Comparison of ENCODE assay signal across 10 cellular contexts in the genomic region with DNA sequence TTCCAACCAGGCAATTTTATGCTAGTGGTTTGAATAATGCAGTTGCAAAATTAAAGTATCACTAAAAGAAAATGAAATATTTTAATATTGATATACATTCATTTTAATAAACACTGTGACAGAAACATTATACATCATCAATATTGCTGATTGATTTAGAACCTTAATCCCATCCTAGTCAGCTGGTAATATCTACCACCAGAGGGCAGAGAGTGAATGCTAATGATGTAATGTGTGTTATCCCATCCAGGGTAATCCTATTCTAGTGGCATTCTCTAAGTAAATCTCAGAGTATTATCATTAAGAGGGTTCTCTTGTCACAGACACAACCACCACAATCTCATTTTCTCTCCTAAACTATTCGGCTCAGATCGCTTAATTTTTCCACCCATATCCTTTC.
DNase-seq lines count a peak whose midpoint lies in the region; ATAC-seq, FAIRE-seq and TF ChIP-seq lines count a peak whose summit lies in the region.
"Had no signal": no experiment of that assay in that cellular context is flagged by ENCODE, and none has a peak within 500 bp of the region (broad histone marks: within the 10 kb centered on the region; RNA-seq: fewer than 3 reads in every experiment).

No MANE protein-coding gene starts in this region.

- H3K9me3 ChIP-seq in breast epithelium = no peaks in the 10 kb centered on the region

- no peaks in the 10 kb centered on the region for H3K36me3 Mint-ChIP-seq in MCF 10A (ENCODE audit: insufficient read depth, unreplicated experiment)
- H3K36me3 Mint-ChIP-seq: CD4-positive, CD25-positive, alpha-beta regulatory T cell had no signal

- CTCF ChIA-PET in MCF 10A (lab: Yijun Ruan, JAX) = interaction anchor here (0.5 kb wide), 1 partner anchor 67 kb away, joined by 3 read pairs; no protein-coding TSS in a partner anchor

- H3K36me3 ChIP-seq in breast epithelium = no peaks in the 10 kb centered on the region

- TF ChIP-seq POLR2A in breast epithelium (IDR thresholded peaks at IDR 0.05) = no peak

- H3K4me3 ChIP-seq in breast epithelium = no peak overlapping the region

- no peak overlapping the region for H3K27ac ChIP-seq in breast epithelium
- H3K27ac ChIP-seq in foreskin keratinocyte = no peak overlapping the region

- TF ChIP-seq CTCF in MCF 10A (IDR thresholded peaks at IDR 0.05; ENCODE audit: unreplicated experiment) = peak; percentile 15
- TF ChIP-seq CTCF in breast epithelium (IDR thresholded peaks at IDR 0.05) = no peak
- peak; percentile 55 for TF ChIP-seq CTCF in foreskin keratinocyte (conservative IDR thresholded peaks at IDR 0.05)

- no peak overlapping the region for H3K27ac Mint-ChIP-seq in MCF 10A (ENCODE audit: low read depth, unreplicated experiment)
- H3K27ac Mint-ChIP-seq: activated T-helper 1 cell treated with anti-CD3 and anti-CD28 coated beads, Interleukin-12 subunit alpha, Interleukin-12 subunit beta, Interleukin-2, Interleukin-4 antibody, amounts not matched to agents 30 ng/mL and 10 ng/mL and 1 ng/mL, durations not matched to agents 14 hours and 24 hours and 36 hours; CD4-positive, CD25-positive, alpha-beta regulatory T cell had no signal

- BruUV-seq in MCF 10A (replicated peaks; lab: Mats Ljungman, UMichigan) = no TSS peak

- H3K27me3 ChIP-seq in breast epithelium (no peaks in the 10 kb centered on the region), foreskin keratinocyte (no peaks in the 10 kb centered on the region)

- H3K4me1 ChIP-seq in breast epithelium = no peaks in the 10 kb centered on the region
- H3K4me1 ChIP-seq in foreskin keratinocyte = no peaks in the 10 kb centered on the region

- FAIRE-seq in urothelium cell line (lab: Jason Lieb, UNC) = no peak

- H3K27me3 Mint-ChIP-seq in MCF 10A (ENCODE audit: insufficient read depth, unreplicated experiment) = peaks cover 93% of the 10 kb centered on the region
- H3K27me3 Mint-ChIP-seq: CD4-positive, CD25-positive, alpha-beta regulatory T cell had no signal

- intact Hi-C loops in MCF 10A (cut with micrococcal nuclease) = loop anchor here (2.0 kb wide), 1 partner anchor 785 kb away; no protein-coding TSS in a partner anchor
- intact Hi-C loops in breast epithelium (cut with DNase I; ENCODE audit: low total_unique reads) = no loop called here

- peaks cover 6% of the 10 kb centered on the region for H3K4me1 Mint-ChIP-seq in MCF 10A (ENCODE audit: insufficient read depth, unreplicated experiment)
- H3K4me1 Mint-ChIP-seq: CD4-positive, CD25-positive, alpha-beta regulatory T cell had no signal

- ATAC-seq in foreskin keratinocyte (peak; percentile 44), GM21723 (IDR thresholded peaks at IDR 0.05; ENCODE audit: unreplicated experiment) (no peak)

- DNase-seq in MCF 10A (ENCODE audit: unreplicated experiment) (peak; percentile 24), breast epithelium (ENCODE audit: low spot score in 2 of 2) (no peak), NCI-H82 treated with DMSO at 0.1 percent for 48 hours (lab: John Stamatoyannopoulos, UW; ENCODE audit: unreplicated experiment) (peak; percentile 94), foreskin keratinocyte (peak in 1 of 2 donors; percentile 7), urothelium cell line (ENCODE audit: low spot score) (peak; percentile 3), SHP77 treated with DMSO at 0.1 percent for 48 hours (lab: John Stamatoyannopoulos, UW) (no peak)
- no peak for DNase-seq in activated CD4-positive, CD25-positive, alpha-beta regulatory T cell (lab: John Stamatoyannopoulos, UW)
- DNase-seq: CD4-positive, CD25-positive, alpha-beta regulatory T cell had no signal

- H3K9me3 Mint-ChIP-seq in MCF 10A (ENCODE audit: unreplicated experiment) = no peaks in the 10 kb centered on the region
- H3K9me3 Mint-ChIP-seq: activated T-helper 1 cell treated with anti-CD3 and anti-CD28 coated beads, Interleukin-12 subunit alpha, Interleukin-12 subunit beta, Interleukin-2, Interleukin-4 antibody, amounts not matched to agents 30 ng/mL and 10 ng/mL and 1 ng/mL, durations not matched to agents 14 hours and 24 hours and 36 hours had no signal

- POLR2A ChIA-PET in MCF 10A (lab: Yijun Ruan, JAX) = no interaction called here

- H3K4me3 Mint-ChIP-seq in MCF 10A (ENCODE audit: unreplicated experiment) = no peak overlapping the region
- H3K4me3 Mint-ChIP-seq: activated T-helper 1 cell treated with anti-CD3 and anti-CD28 coated beads, Interleukin-12 subunit alpha, Interleukin-12 subunit beta, Interleukin-2, Interleukin-4 antibody, amounts not matched to agents 30 ng/mL and 10 ng/mL and 1 ng/mL, durations not matched to agents 14 hours and 24 hours and 36 hours; CD4-positive, CD25-positive, alpha-beta regulatory T cell had no signal

Comparison
In these comparisons a context has a peak if more than half of its experiments do, and no peak if none do; other contexts are left out.
1. DNase-seq: peak in MCF 10A (single experiment), NCI-H82 treated with DMSO at 0.1 percent for 48 hours (single experiment) and urothelium cell line (single experiment); none in breast epithelium (0 of 2), activated CD4-positive, CD25-positive, alpha-beta regulatory T cell (0 of 4) and SHP77 treated with DMSO at 0.1 percent for 48 hours (single experiment).
2. CTCF ChIP-seq: peak in MCF 10A (single experiment) and foreskin keratinocyte (single experiment); none in breast epithelium (0 of 3).